Comparison of ENCODE assay signal across 9 cellular contexts in the genomic region with DNA sequence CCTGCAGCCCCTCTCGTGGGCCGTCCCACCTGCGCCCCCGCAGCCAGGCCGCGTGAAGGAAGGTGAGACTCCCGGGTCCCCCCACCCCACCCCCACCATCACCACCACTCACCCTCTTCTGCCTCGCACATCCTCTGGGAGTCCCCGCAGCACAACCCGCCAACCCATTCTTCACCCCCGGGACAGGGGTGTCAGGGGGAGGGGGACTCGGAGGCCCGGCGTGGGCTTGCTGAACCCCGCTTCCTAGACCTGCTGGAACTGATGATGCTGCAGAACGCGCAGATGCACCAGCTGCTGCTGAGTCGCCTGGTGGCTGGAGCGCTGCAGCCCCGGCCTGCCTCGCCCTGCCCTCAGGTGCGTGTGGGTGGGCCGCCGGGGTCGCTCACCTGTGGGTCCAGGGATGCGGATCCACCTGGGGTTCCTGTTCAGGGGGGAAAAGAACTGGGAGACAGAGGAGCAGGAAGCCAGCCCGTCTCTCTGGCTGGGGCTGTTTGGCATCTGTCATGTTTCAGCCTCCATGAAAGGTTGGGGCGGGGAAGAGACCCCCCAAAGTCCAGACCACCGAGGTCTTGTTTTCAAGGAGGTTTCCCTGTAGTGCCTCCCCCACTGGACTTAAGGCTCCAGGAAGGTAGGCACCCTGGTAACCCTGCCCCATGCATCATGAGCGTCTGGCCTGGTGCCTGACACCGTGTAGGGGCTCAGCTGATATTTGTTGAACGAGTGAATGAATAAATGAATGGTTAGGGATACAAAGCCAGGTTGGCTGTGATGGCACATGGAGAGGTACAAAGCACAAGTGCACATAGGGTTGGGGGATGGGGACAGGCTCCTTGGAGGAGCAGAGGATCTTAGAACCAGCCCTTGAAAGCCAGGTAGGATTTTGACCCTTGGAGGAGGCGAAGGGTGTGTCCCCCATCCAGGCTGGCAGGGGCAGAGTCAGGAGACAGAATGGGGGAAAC. TPM values are rescaled to one million over a fixed set of nuclear protein-coding genes. Genes with fewer than 3 reads are reported as not detected.
DNase-seq lines count a peak whose midpoint lies in the region; ATAC-seq and TF ChIP-seq lines count a peak whose summit lies in the region.
"Had no signal": no experiment of that assay in that cellular context is flagged by ENCODE, and none has a peak within 500 bp of the region (broad histone marks: within the 10 kb centered on the region; RNA-seq: fewer than 3 reads in every experiment).

No MANE protein-coding gene starts in this region.

- H3K36me3 ChIP-seq in hepatocyte (replicated peaks; ENCODE audit: insufficient read depth, low read depth) (no peaks in the 10 kb centered on the region), spleen (peaks cover 0 to 26% (median 20%) of the 10 kb centered on the region in 6 donors)

- H3K4me2 ChIP-seq in hepatocyte, result peak overlapping the region; percentile 98

- H3K36me3 Mint-ChIP-seq in activated CD8-positive, alpha-beta T cell treated with anti-CD3 and anti-CD28 coated beads, Interleukin-2, amount 10 ng/mL, durations not matched to agents 7 days and 5 days (ENCODE audit: low read depth), result peaks cover 11% of the 10 kb centered on the region

- POLR2A ChIA-PET in activated CD8-positive, alpha-beta T cell treated with anti-CD3 and anti-CD28 coated beads, Interleukin-2, amount 10 ng/mL, durations not matched to agents 7 days and 5 days (lab: Charles Lee), result interaction anchor here (1.0 to 1.1 kb wide), 3 partner anchors 11 to 30 kb away, joined by 3 read pairs; a partner anchor contains a TSS

- no peaks in the 10 kb centered on the region for H3K9me3 Mint-ChIP-seq in activated CD8-positive, alpha-beta T cell treated with anti-CD3 and anti-CD28 coated beads, Interleukin-2, amount 10 ng/mL, durations not matched to agents 7 days and 5 days (ENCODE audit: insufficient read depth)

- H3K4me1 ChIP-seq in hepatocyte (ENCODE audit: insufficient read depth) (peaks cover 10% of the 10 kb centered on the region), spleen (peaks cover 8 to 76% (median 52%) of the 10 kb centered on the region in 6 donors)

- H3K4me3 Mint-ChIP-seq in activated CD8-positive, alpha-beta T cell treated with anti-CD3 and anti-CD28 coated beads, Interleukin-2, amount 10 ng/mL, durations not matched to agents 7 days and 5 days, result peak overlapping the region; percentile 84

- no peaks in the 10 kb centered on the region for H3K9me3 ChIP-seq in hepatocyte (ENCODE audit: low read depth)
- no peaks in the 10 kb centered on the region for H3K9me3 ChIP-seq in spleen

- no peaks in the 10 kb centered on the region for H3K9me2 ChIP-seq in hepatocyte (replicated peaks; ENCODE audit: insufficient read depth)

- H3K4me3 ChIP-seq in HL-60 (replicated peaks; ENCODE audit: insufficient read depth, low read length) (peak overlapping the region; percentile 64), hepatocyte (peak overlapping the region; percentile 77), spleen (peak overlapping the region; percentile 60 to 82 (median 72))

- no peak for TF ChIP-seq POLR2A in spleen (IDR thresholded peaks at IDR 0.05)

- H2AFZ ChIP-seq in hepatocyte, result peak overlapping the region; percentile 88

- peak; percentile 21 for ATAC-seq in activated CD8-positive, alpha-beta T cell treated with anti-CD3 and anti-CD28 coated beads, Interleukin-2, amount 10 ng/mL, durations not matched to agents 7 days and 5 days

- peaks cover 15% of the 10 kb centered on the region for H3K27me3 Mint-ChIP-seq in activated CD8-positive, alpha-beta T cell treated with anti-CD3 and anti-CD28 coated beads, Interleukin-2, amount 10 ng/mL, durations not matched to agents 7 days and 5 days (ENCODE audit: low read depth)

- CTCF ChIA-PET in activated CD8-positive, alpha-beta T cell treated with anti-CD3 and anti-CD28 coated beads, Interleukin-2, amount 10 ng/mL, durations not matched to agents 7 days and 5 days (lab: Charles Lee), result interaction anchor here (0.9 to 4.9 kb wide), 7 partner anchors 18 to 135 kb away, joined by 3 to 36 read pairs (median 4); a partner anchor contains a TSS

- no peaks in the 10 kb centered on the region for H4K20me1 ChIP-seq in hepatocyte (ENCODE audit: insufficient read depth, poor library complexity, severe bottlenecking)

- H3K27ac Mint-ChIP-seq in activated CD8-positive, alpha-beta T cell treated with anti-CD3 and anti-CD28 coated beads, Interleukin-2, amount 10 ng/mL, durations not matched to agents 7 days and 5 days, result peak overlapping the region; percentile 68

- no peaks in the 10 kb centered on the region for H3K79me2 ChIP-seq in hepatocyte

- DNase-seq in HL-60 (ENCODE audit: low read depth in 1 of 2, low spot score in 1 of 2) (no peak), hepatocyte (ENCODE audit: low spot score) (no peak), spleen (peak; percentile 81), dedifferentiated amniotic fluid mesenchymal stem cell (ENCODE audit: extremely low spot score) (no peak), medulla oblongata (ENCODE audit: extremely low spot score) (no peak), DMS153 (lab: John Stamatoyannopoulos, UW) (no peak), NCI-H345 (lab: John Stamatoyannopoulos, UW) (no peak)
- DNase-seq in activated CD8-positive, alpha-beta T cell treated with anti-CD3 and anti-CD28 coated beads, Interleukin-2, amount 10 ng/mL, durations not matched to agents 7 days and 5 days, result no peak

- TF ChIP-seq CTCF in HL-60 (IDR thresholded peaks at IDR 0.05; ENCODE audit: insufficient read depth, low read length), result no peak
- no peak for TF ChIP-seq CTCF in hepatocyte (IDR thresholded peaks at IDR 0.05; ENCODE audit: poor library complexity)
- TF ChIP-seq CTCF in spleen (IDR thresholded peaks at IDR 0.05 in 8 of 11, conservative IDR thresholded peaks at IDR 0.05 in 3 of 11), result no peak

- peaks cover 26% of the 10 kb centered on the region for H3K27me3 ChIP-seq in HL-60 (ENCODE audit: insufficient read depth, poor library complexity, severe bottlenecking)
- H3K27me3 ChIP-seq in hepatocyte, result peaks cover 26% of the 10 kb centered on the region
- H3K27me3 ChIP-seq in spleen (replicated peaks in 1 of 7), result peaks cover 0 to 26% (median 0%) of the 10 kb centered on the region in 7 donors

- intact Hi-C loops in spleen (cut with DNase I; ENCODE audit: low total_unique reads), result no loop called here

- H3K27ac ChIP-seq in HL-60 (replicated peaks), result no peak overlapping the region
- H3K27ac ChIP-seq in hepatocyte, result no peak overlapping the region
- H3K27ac ChIP-seq in spleen, result peak overlapping the region in 6 of 8 donors; percentile 35 to 82 (median 76)

- WGBS in hepatocyte (ENCODE audit: low lambda C conversion rate, missing lambda C conversion rate), result 47% methylated on average over 22 of the region's 33 CpGs
- 16 to 23% (median 18%) methylated on average over 23 to 33 of the region's 33 CpGs for WGBS in spleen, 5 donors

- peaks cover 44% of the 10 kb centered on the region for H3K4me1 Mint-ChIP-seq in activated CD8-positive, alpha-beta T cell treated with anti-CD3 and anti-CD28 coated beads, Interleukin-2, amount 10 ng/mL, durations not matched to agents 7 days and 5 days (ENCODE audit: low read depth)

RNA-seq across cellular contexts. Expression of a gene that starts 0.8 kb away (rescaled TPM):
- total RNA-seq in activated CD8-positive, alpha-beta T cell treated with anti-CD3 and anti-CD28 coated beads, Interleukin-2, amount 10 ng/mL, durations not matched to agents 7 days and 5 days, result 1 to 10 TPM in 1 of 2 experiments, under 1 TPM in 1; 0.97 to 1.3 TPM
- total RNA-seq in hepatocyte (0.13 and 0.36 TPM in 2 replicates), spleen (1 to 10 TPM; 1.6 to 9.1 (median 3.5) TPM)
- polyA plus RNA-seq in hepatocyte (0.62 and 1.4 TPM in 2 replicates), spleen (1 to 10 TPM in 1 of 3 donors, under 1 TPM in 2; 0.65 to 3.6 (median 0.73) TPM)

RNA-seq across cellular contexts. Expression of a gene that starts 21.4 kb away (rescaled TPM):
- 10 to 100 TPM; 48.4 to 51.3 TPM for total RNA-seq in activated CD8-positive, alpha-beta T cell treated with anti-CD3 and anti-CD28 coated beads, Interleukin-2, amount 10 ng/mL, durations not matched to agents 7 days and 5 days
- total RNA-seq in hepatocyte, result 6.0 and 8.4 TPM in 2 replicates
- 2.7 and 3.4 TPM in 2 replicates for polyA plus RNA-seq in hepatocyte
- 100 to 1,000 TPM; 136 to 412 (median 275) TPM for total RNA-seq in spleen
- polyA plus RNA-seq in spleen, result 100 to 1,000 TPM in 1 of 3 donors, 10 to 100 TPM in 2; 79.2 to 108 (median 86.7) TPM

RNA-seq across cellular contexts. Expression of a gene that starts 26.3 kb away (rescaled TPM):
- not detected for total RNA-seq in activated CD8-positive, alpha-beta T cell treated with anti-CD3 and anti-CD28 coated beads, Interleukin-2, amount 10 ng/mL, durations not matched to agents 7 days and 5 days
- total RNA-seq in hepatocyte, result under 0.01 and 0.07 TPM in 2 replicates
- not detected in 2 replicates for polyA plus RNA-seq in hepatocyte
- 1 to 10 TPM in 5 of 7 donors, under 1 TPM in 2; 0.54 to 4.0 (median 1.3) TPM for total RNA-seq in spleen
- polyA plus RNA-seq in spleen, result under 1 TPM; 0.14 to 0.70 (median 0.26) TPM
- total RNA-seq: glomerular endothelial cell had no signal

Comparison
In these comparisons a context has a peak if more than half of its experiments do, and no peak if none do; other contexts are left out.
1. H3K27ac ChIP-seq: peak in spleen (6 of 8); none in HL-60 (single experiment) and hepatocyte (single experiment).
2. Peak in every context shown above with its lines, with median percentiles within 50 percentile points of each other: H3K4me3 ChIP-seq.